ENCODE assay signal across 36 cellular contexts in genomic region chr11:131845255-131845654, GRCh38.
"Had no signal": no experiment of that assay in that cellular context is flagged by ENCODE, and none has a peak within 500 bp of the region (broad histone marks: within the 10 kb centered on the region; RNA-seq: fewer than 3 reads in every experiment).

No MANE protein-coding gene starts in this region.

- H3K36me3 ChIP-seq: ascending aorta, cardiac muscle cell, gastrocnemius medialis, ovary, prostate gland, sigmoid colon, upper lobe of right lung, WERI-Rb-1 had no signal

- H3K4me3 Mint-ChIP-seq: activated CD4-positive, alpha-beta memory T cell treated with anti-CD3 and anti-CD28 coated beads for 36 hours; activated CD4-positive, alpha-beta T cell treated with anti-CD3 and anti-CD28 coated beads, Interleukin-2, amount 10 ng/mL, durations not matched to agents 24 days and 14 days; activated naive CD4-positive, alpha-beta T cell treated with anti-CD3 and anti-CD28 coated beads, Interleukin-2, amount 10 ng/mL, durations not matched to agents 7 days and 5 days; activated naive CD8-positive, alpha-beta T cell treated with anti-CD3 and anti-CD28 coated beads, Interleukin-2, amount 10 ng/mL, durations not matched to agents 7 days and 5 days; activated T-cell treated with anti-CD3 and anti-CD28 coated beads, Interleukin-2, amount 50 U/mL, for 24 hours; brain; mesothelial cell of epicardium; naive B cell; nephron progenitor cell; stimulated activated memory B cell treated with anti-CD40 and anti-IgM and Interleukin-4, amounts not matched to agents 10 μg/mL and 1 μg/mL and 100 μg/mL, for 72 hours; stimulated activated naive CD8-positive, alpha-beta T cell treated with anti-CD3 and anti-CD28 coated beads, Interleukin-15, amount 100 ng/mL, for 72 hours; T-helper 17 cell had no signal

- DNase-seq: activated CD4-positive, alpha-beta memory T cell treated with anti-CD3 and anti-CD28 coated beads for 36 hours; activated CD4-positive, alpha-beta T cell treated with anti-CD3 and anti-CD28 coated beads, Interleukin-2, amount 10 ng/mL, durations not matched to agents 24 days and 14 days; activated CD4-positive, CD25-positive, alpha-beta regulatory T cell treated with anti-CD3 and anti-CD28 coated beads, Interleukin-2, amount 50 U/mL, for 72 hours; activated CD8-positive, alpha-beta memory T cell treated with anti-CD3 and anti-CD28 coated beads, Interleukin-2, amount 50 U/mL, for 48 hours; activated gamma-delta T cell; activated naive CD4-positive, alpha-beta T cell treated with anti-CD3 and anti-CD28 coated beads, Interleukin-2, amount 10 ng/mL, durations not matched to agents 7 days and 5 days; activated naive CD8-positive, alpha-beta T cell treated with anti-CD3 and anti-CD28 coated beads, Interleukin-2, amount 10 ng/mL, durations not matched to agents 7 days and 5 days; activated T-cell treated with anti-CD3 and anti-CD28 coated beads, Interleukin-2, amount 50 U/mL, for 24 hours; dorsolateral prefrontal cortex; effector memory CD4-positive, alpha-beta T cell; erythroblast; gastrocnemius medialis; glutamatergic neuron; islet precursor cell; left ventricle myocardium superior; naive B cell; nephron progenitor cell; ovary; retina; sigmoid colon; small intestine; stimulated activated CD4-positive, alpha-beta T cell treated with anti-CD3 and anti-CD28 coated beads, Interleukin-4, amount 100 ng/mL, for 4 hours; stimulated activated CD8-positive, alpha-beta memory T cell treated with anti-CD3 and anti-CD28 coated beads, Interleukin-4, amount 100 ng/mL, for 48 hours; stimulated activated naive CD8-positive, alpha-beta T cell treated with anti-CD3 and anti-CD28 coated beads, Interleukin-15, amount 100 ng/mL, for 72 hours; substantia nigra; T-helper 17 cell; T1000; upper lobe of right lung; WERI-Rb-1 had no signal

- H3K27me3 ChIP-seq: ascending aorta, dorsolateral prefrontal cortex, gastrocnemius medialis, ovary, sigmoid colon had no signal

- H3K4me3 ChIP-seq: ascending aorta, cardiac muscle cell, coronary artery, dorsolateral prefrontal cortex, gastrocnemius medialis, ovary, prostate gland, sigmoid colon, upper lobe of right lung had no signal

- H3K4me1 ChIP-seq: ascending aorta, gastrocnemius medialis, prostate gland, sigmoid colon, upper lobe of right lung had no signal

- H3K9me3 Mint-ChIP-seq: activated CD4-positive, alpha-beta memory T cell treated with anti-CD3 and anti-CD28 coated beads for 36 hours; activated CD4-positive, alpha-beta T cell treated with anti-CD3 and anti-CD28 coated beads, Interleukin-2, amount 10 ng/mL, durations not matched to agents 24 days and 14 days; activated naive CD8-positive, alpha-beta T cell treated with anti-CD3 and anti-CD28 coated beads, Interleukin-2, amount 10 ng/mL, durations not matched to agents 7 days and 5 days; mesothelial cell of epicardium; nephron progenitor cell; stimulated activated memory B cell treated with anti-CD40 and anti-IgM and Interleukin-4, amounts not matched to agents 10 μg/mL and 1 μg/mL and 100 μg/mL, for 72 hours had no signal

- H3K27ac Mint-ChIP-seq: activated CD4-positive, alpha-beta memory T cell treated with anti-CD3 and anti-CD28 coated beads for 36 hours; activated CD4-positive, alpha-beta T cell treated with anti-CD3 and anti-CD28 coated beads, Interleukin-2, amount 10 ng/mL, durations not matched to agents 24 days and 14 days; activated naive CD4-positive, alpha-beta T cell treated with anti-CD3 and anti-CD28 coated beads, Interleukin-2, amount 10 ng/mL, durations not matched to agents 7 days and 5 days; activated naive CD8-positive, alpha-beta T cell treated with anti-CD3 and anti-CD28 coated beads, Interleukin-2, amount 10 ng/mL, durations not matched to agents 7 days and 5 days; activated T-cell treated with anti-CD3 and anti-CD28 coated beads, Interleukin-2, amount 50 U/mL, for 24 hours; brain; mesothelial cell of epicardium; naive B cell; nephron progenitor cell; stimulated activated memory B cell treated with anti-CD40 and anti-IgM and Interleukin-4, amounts not matched to agents 10 μg/mL and 1 μg/mL and 100 μg/mL, for 72 hours; stimulated activated naive CD8-positive, alpha-beta T cell treated with anti-CD3 and anti-CD28 coated beads, Interleukin-15, amount 100 ng/mL, for 72 hours; T-helper 17 cell had no signal

- H3K9me3 ChIP-seq: ascending aorta, gastrocnemius medialis, ovary, prostate gland, sigmoid colon, upper lobe of right lung had no signal

- H3K36me3 Mint-ChIP-seq: activated CD4-positive, alpha-beta memory T cell treated with anti-CD3 and anti-CD28 coated beads for 36 hours; activated naive CD4-positive, alpha-beta T cell treated with anti-CD3 and anti-CD28 coated beads, Interleukin-2, amount 10 ng/mL, durations not matched to agents 7 days and 5 days; activated naive CD8-positive, alpha-beta T cell treated with anti-CD3 and anti-CD28 coated beads, Interleukin-2, amount 10 ng/mL, durations not matched to agents 7 days and 5 days; brain; mesothelial cell of epicardium; naive B cell; stimulated activated memory B cell treated with anti-CD40 and anti-IgM and Interleukin-4, amounts not matched to agents 10 μg/mL and 1 μg/mL and 100 μg/mL, for 72 hours had no signal

- H3K27ac ChIP-seq: ascending aorta, cardiac muscle cell, coronary artery, dorsolateral prefrontal cortex, gastrocnemius medialis, ovary, prostate gland, sigmoid colon, upper lobe of right lung, WERI-Rb-1 had no signal

- H3K27me3 Mint-ChIP-seq: activated CD4-positive, alpha-beta memory T cell treated with anti-CD3 and anti-CD28 coated beads for 36 hours; activated CD4-positive, alpha-beta T cell treated with anti-CD3 and anti-CD28 coated beads, Interleukin-2, amount 10 ng/mL, durations not matched to agents 24 days and 14 days; activated naive CD4-positive, alpha-beta T cell treated with anti-CD3 and anti-CD28 coated beads, Interleukin-2, amount 10 ng/mL, durations not matched to agents 7 days and 5 days; activated naive CD8-positive, alpha-beta T cell treated with anti-CD3 and anti-CD28 coated beads, Interleukin-2, amount 10 ng/mL, durations not matched to agents 7 days and 5 days; activated T-cell treated with anti-CD3 and anti-CD28 coated beads, Interleukin-2, amount 50 U/mL, for 24 hours; stimulated activated memory B cell treated with anti-CD40 and anti-IgM and Interleukin-4, amounts not matched to agents 10 μg/mL and 1 μg/mL and 100 μg/mL, for 72 hours; T-helper 17 cell had no signal

- H3K4me1 Mint-ChIP-seq: activated CD4-positive, alpha-beta T cell treated with anti-CD3 and anti-CD28 coated beads, Interleukin-2, amount 10 ng/mL, durations not matched to agents 24 days and 14 days; activated naive CD4-positive, alpha-beta T cell treated with anti-CD3 and anti-CD28 coated beads, Interleukin-2, amount 10 ng/mL, durations not matched to agents 7 days and 5 days; activated naive CD8-positive, alpha-beta T cell treated with anti-CD3 and anti-CD28 coated beads, Interleukin-2, amount 10 ng/mL, durations not matched to agents 7 days and 5 days; naive B cell; stimulated activated memory B cell treated with anti-CD40 and anti-IgM and Interleukin-4, amounts not matched to agents 10 μg/mL and 1 μg/mL and 100 μg/mL, for 72 hours; stimulated activated naive CD8-positive, alpha-beta T cell treated with anti-CD3 and anti-CD28 coated beads, Interleukin-15, amount 100 ng/mL, for 72 hours; T-helper 17 cell had no signal

- ATAC-seq: gastrocnemius medialis; left ventricle myocardium superior; stimulated activated memory B cell treated with anti-CD40 and anti-IgM and Interleukin-4, amounts not matched to agents 10 μg/mL and 1 μg/mL and 100 μg/mL, for 72 hours; stimulated activated naive CD8-positive, alpha-beta T cell treated with anti-CD3 and anti-CD28 coated beads, Interleukin-15, amount 100 ng/mL, for 72 hours; T-helper 17 cell; upper lobe of right lung had no signal
